Comparison of ENCODE assay signal across 29 cellular contexts in genomic region chr15:96553931-96554330, GRCh38.
"Had no signal": no experiment of that assay in that cellular context is flagged by ENCODE, and none has a peak within 500 bp of the region (broad histone marks: within the 10 kb centered on the region; RNA-seq: fewer than 3 reads in every experiment).

No MANE protein-coding gene starts in this region.

- H3K9me3 ChIP-seq: ovary, tibial nerve had no signal

- H3K27ac ChIP-seq: coronary artery, neutrophil, ovary, tibial nerve had no signal

- H3K27me3 ChIP-seq: neutrophil, ovary, tibial nerve had no signal

- ATAC-seq: activated naive CD4-positive, alpha-beta T cell treated with anti-CD3 and anti-CD28 coated beads, Interleukin-2, amount 50 U/mL, for 72 hours; activated T-cell treated with anti-CD3 and anti-CD28 coated beads, Interleukin-2, amount 50 U/mL, for 4 hours; activated T-helper 17 cell treated with anti-CD3 and anti-CD28 coated beads, Interleukin-2, amount 50 U/mL, for 72 hours; effector memory CD8-positive, alpha-beta T cell; esophagus mucosa; sciatic nerve; T-helper 17 cell; WTC11 had no signal

- H3K4me2 ChIP-seq: smooth muscle cell had no signal

- DNase-seq: activated CD4-positive, alpha-beta memory T cell treated with anti-CD3 and anti-CD28 coated beads, Interleukin-2, amount 10 ng/mL, durations not matched to agents 7 days and 5 days; activated CD4-positive, alpha-beta T cell treated with anti-CD3 and anti-CD28 coated beads for 1 hour; activated CD4-positive, alpha-beta T cell treated with anti-CD3 and anti-CD28 coated beads, Interleukin-2, amount 10 ng/mL, durations not matched to agents 7 days and 5 days; activated gamma-delta T cell treated with Interleukin-2 at 50 U/mL for 16 hours; activated T-cell treated with anti-CD3 and anti-CD28 coated beads, Interleukin-2, amount 50 U/mL, for 4 hours; anterior cingulate cortex; effector memory CD8-positive, alpha-beta T cell; foreskin fibroblast; head of caudate nucleus; hippocampal formation; left cardiac atrium; naive B cell; nephron progenitor cell; ovary; retina; stimulated activated CD4-positive, alpha-beta T cell treated with anti-CD3 and anti-CD28 coated beads, Interleukin-15, amount 100 ng/mL, for 24 hours; stimulated activated CD4-positive, alpha-beta T cell treated with anti-CD3 and anti-CD28 coated beads, Interleukin-2, amount 100 ng/mL, for 24 hours; stimulated activated naive CD4-positive, alpha-beta T cell; T-helper 17 cell; T1000 had no signal

- H3K4me3 ChIP-seq: coronary artery, ovary, smooth muscle cell, tibial nerve had no signal

- H3K36me3 ChIP-seq: neutrophil, ovary, tibial nerve had no signal

- H3K4me1 ChIP-seq: tibial nerve had no signal
